8 cellular contexts compared by ENCODE assay signal in the genomic region with DNA sequence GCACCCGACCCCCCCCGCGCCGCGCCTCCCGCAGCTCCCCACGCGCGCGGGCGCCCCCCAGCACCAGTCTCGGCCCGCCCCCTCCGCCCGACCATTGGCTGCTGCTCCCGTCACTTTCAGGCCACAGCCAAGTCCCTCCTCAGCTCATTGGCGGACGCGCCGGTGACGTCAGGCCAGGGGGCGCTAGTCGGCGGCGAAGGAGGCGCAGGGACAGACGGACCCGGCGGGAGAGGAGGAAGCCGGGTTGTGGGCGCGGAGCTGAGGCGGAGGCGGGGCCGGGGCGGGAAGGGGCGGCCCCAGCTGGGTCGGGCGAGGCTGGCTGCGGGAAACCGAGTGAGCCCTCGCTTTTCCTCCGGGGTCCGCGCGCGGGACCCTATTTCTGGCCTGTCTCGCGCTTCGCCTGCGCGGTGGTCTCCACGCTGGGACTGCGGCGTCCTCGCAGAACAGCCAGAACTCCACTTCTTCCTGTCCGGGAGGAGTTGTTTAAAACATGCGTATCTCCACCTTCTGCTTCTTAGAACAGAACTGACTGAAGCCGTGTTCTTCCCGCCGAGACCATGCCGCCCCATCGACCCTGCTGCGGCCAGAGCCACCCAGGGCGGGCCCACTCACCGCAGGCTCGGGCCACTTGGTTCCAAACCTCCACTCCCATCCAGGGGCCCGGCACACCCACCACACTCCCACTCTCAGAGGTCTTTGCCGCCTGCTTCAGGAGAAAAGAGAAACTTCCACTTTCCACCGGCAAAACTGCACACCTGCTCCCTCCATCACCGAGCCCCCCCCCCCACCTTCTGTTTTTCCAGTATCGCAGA. TPM values are rescaled to one million over a fixed set of nuclear protein-coding genes. Genes with fewer than 3 reads are reported as not detected.
DNase-seq lines count a peak whose midpoint lies in the region; ATAC-seq, FAIRE-seq and TF ChIP-seq lines count a peak whose summit lies in the region.

No MANE protein-coding gene starts in this region.

- peak; percentile 47 for TF ChIP-seq POLR2A in H54 (IDR thresholded peaks at IDR 0.05; ENCODE audit: low read depth, low read length)

- peak; percentile 94 for FAIRE-seq in H54 (lab: Jason Lieb, UNC)

- H3K36me3 Mint-ChIP-seq in nephron (ENCODE audit: low read depth): no peaks in the 10 kb centered on the region

- peak; percentile 51 for TF ChIP-seq CTCF in LNCaP clone FGC (IDR thresholded peaks at IDR 0.05; ENCODE audit: control insufficient read depth, extremely low read depth, insufficient read depth)
- TF ChIP-seq CTCF in fibroblast of the aortic adventitia (IDR thresholded peaks at IDR 0.05; ENCODE audit: insufficient read depth, low read length): peak; percentile 39
- peak in 2 of 3 experiments; percentile 20 to 42 for TF ChIP-seq CTCF in nephron (IDR thresholded peaks at IDR 0.05; ENCODE audit: unreplicated experiment in 3 of 3)

- ATAC-seq in stimulated activated naive CD8-positive, alpha-beta T cell treated with anti-CD3 and anti-CD28 coated beads, Interleukin-15, Interleukin-2, amounts not matched to agents 100 U/mL and 50 U/mL, for 24 hours: peak; percentile 97

- peak overlapping the region; percentile 84 to 89 (median 87) for H3K4me3 Mint-ChIP-seq in nephron

- peak overlapping the region; percentile 59 for H3K4me3 ChIP-seq in LNCaP clone FGC (ENCODE audit: low read depth, low read length)
- peak overlapping the region; percentile 87 for H3K4me3 ChIP-seq in fibroblast of the aortic adventitia (ENCODE audit: low read depth, low read length)

- H3K27me3 Mint-ChIP-seq in nephron (ENCODE audit: low read depth): peaks cover 6% of the 10 kb centered on the region

- peaks cover 30% of the 10 kb centered on the region for H3K4me1 Mint-ChIP-seq in nephron

- in situ Hi-C loops in G401 (cut with HindIII; ENCODE audit: low sequenced_read_pairs): no loop called here

- H3K27ac Mint-ChIP-seq in nephron: peak overlapping the region in 2 of 3 experiments; percentile 7 to 62

- peak; percentile 97 for DNase-seq in G401 (ENCODE audit: low spot score)
- DNase-seq in H54 (ENCODE audit: insufficient read length, low spot score): peak; percentile 100
- DNase-seq in LNCaP clone FGC (ENCODE audit: low read depth): peak; percentile 76
- peak; percentile 95 for DNase-seq in RPMI8226
- DNase-seq in activated effector memory CD4-positive, alpha-beta T cell treated with Interleukin-2 at 50 U/mL for 16 hours: peak; percentile 100
- peak; percentile 97 for DNase-seq in fibroblast of the aortic adventitia (ENCODE audit: low read depth)
- peak; percentile 100 for DNase-seq in stimulated activated naive CD8-positive, alpha-beta T cell treated with anti-CD3 and anti-CD28 coated beads, Interleukin-15, Interleukin-2, amounts not matched to agents 100 U/mL and 50 U/mL, for 24 hours

- H3K9me3 Mint-ChIP-seq in nephron: peaks cover 4% of the 10 kb centered on the region

RNA-seq across cellular contexts. Expression of a gene that starts 0.5 kb away (rescaled TPM):
- 28.7 and 49.1 TPM in 2 replicates for total RNA-seq in G401 (2014; rRNA removed; shearing (Covaris generic))
- 19.5 and 23.3 TPM in 2 replicates for total RNA-seq in fibroblast of the aortic adventitia (ENCODE audit: low replicate concordance)

Comparison
In these comparisons a context has a peak if more than half of its experiments do, and no peak if none do; other contexts are left out.
1. Peak in every context shown above with its lines: DNase-seq, ATAC-seq and H3K4me3 ChIP-seq.